ENCODE assay signal across 28 cellular contexts in genomic region chr14:105401699-105402098, GRCh38. TPM values are rescaled to one million over a fixed set of nuclear protein-coding genes. Genes with fewer than 3 reads are reported as not detected.
"Had no signal": no experiment of that assay in that cellular context is flagged by ENCODE, and none has a peak within 500 bp of the region (broad histone marks: within the 10 kb centered on the region; RNA-seq: fewer than 3 reads in every experiment).

No MANE protein-coding gene starts in this region.

- H3K27me3 ChIP-seq: colonic mucosa, esophagus squamous epithelium, gastrocnemius medialis, hepatocyte, left lung had no signal

- H3K4me2 ChIP-seq: hepatocyte had no signal

- DNase-seq: colonic mucosa; cortex of kidney; effector CD8-positive, alpha-beta T cell; effector memory CD8-positive, alpha-beta T cell; endodermal cell; erythroblast; esophagus squamous epithelium; foreskin fibroblast; foreskin melanocyte; gastrocnemius medialis; glutamatergic neuron; head of caudate nucleus; hypothalamus; immature natural killer cell; islet precursor cell; kidney glomerular epithelial cell; left ventricle myocardium superior; lower lobe of right lung; mesenchymal stem cell; naive B cell had no signal

- H3K27ac ChIP-seq: colonic mucosa, epithelial cell of prostate, esophagus squamous epithelium, gastrocnemius medialis, hepatocyte, left lung, lower lobe of right lung had no signal

- H3K4me3 ChIP-seq: colonic mucosa, esophagus squamous epithelium, gastrocnemius medialis, hepatocyte, left lung, lower lobe of right lung, mucosa of descending colon had no signal

- H3K36me3 ChIP-seq: colonic mucosa, lower lobe of right lung had no signal

- ATAC-seq: effector memory CD8-positive, alpha-beta T cell; esophagus mucosa; gastrocnemius medialis; left lung; left ventricle myocardium superior; lower lobe of right lung; mucosa of descending colon had no signal

- FAIRE-seq: endometrium, kidney had no signal

- H2AFZ ChIP-seq: hepatocyte had no signal

- H3K9me3 ChIP-seq: colonic mucosa, gastrocnemius medialis, lower lobe of right lung, mucosa of descending colon had no signal

RNA-seq across cellular contexts. Expression of gene TEX22, which starts 3.4 kb away (rescaled TPM):
- total RNA-seq: gastrocnemius medialis, hepatocyte, mesenteric fat pad had no signal
